ENCODE assay signal across 1 cellular context in the genomic region with DNA sequence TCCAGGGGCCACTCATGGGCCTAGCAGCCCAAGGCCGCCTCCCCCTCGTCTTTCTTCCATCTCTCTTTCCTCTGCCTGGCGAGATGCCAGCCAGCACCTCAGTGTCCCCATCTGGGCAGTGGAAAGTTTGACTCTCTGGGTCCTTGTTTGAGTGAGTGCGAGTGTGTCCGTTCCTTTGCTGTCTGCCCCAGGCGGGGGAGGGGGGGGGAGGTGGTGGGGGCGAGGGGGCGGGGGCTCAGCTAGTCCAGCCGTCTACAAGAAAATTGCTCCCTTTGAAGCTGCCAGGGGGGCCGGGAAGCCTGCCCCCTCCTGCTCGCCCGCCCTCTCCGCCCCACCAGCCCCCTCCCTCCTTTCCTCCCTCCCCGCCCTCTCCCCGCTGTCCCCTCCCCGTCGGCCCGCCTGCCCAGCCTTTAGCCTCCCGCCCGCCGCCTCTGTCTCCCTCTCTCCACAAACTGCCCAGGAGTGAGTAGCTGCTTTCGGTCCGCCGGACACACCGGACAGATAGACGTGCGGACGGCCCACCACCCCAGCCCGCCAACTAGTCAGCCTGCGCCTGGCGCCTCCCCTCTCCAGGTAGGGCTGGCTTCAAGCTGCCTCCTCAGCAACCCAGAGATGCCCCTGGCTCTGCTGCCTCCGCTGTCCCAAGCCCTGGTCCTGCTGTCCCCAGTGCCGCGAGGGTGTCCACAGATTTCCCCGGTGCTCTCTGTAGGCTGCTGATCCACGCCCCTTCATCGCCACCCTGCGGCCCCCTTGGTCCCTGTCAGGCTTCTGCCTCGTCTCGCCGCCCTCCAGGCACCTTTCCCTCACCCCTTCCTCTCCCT.
TF ChIP-seq lines count a peak whose summit lies in the region.

Gene BGN (plus strand): TSS at position 440 of the 821 bp plus-strand sequence. CDS start 9,652 bp downstream, outside the sequence.

TF ChIP-seq in IMR-90, 13 proteins besides CTCF, POLR2A, EP300 and RAD21 (continued from another document):
- TF ChIP-seq ELK1 (IDR thresholded peaks at IDR 0.05; ENCODE audit: borderline replicate concordance, low read depth, low read length), result no peak
- TF ChIP-seq CEBPB (IDR thresholded peaks at IDR 0.05; ENCODE audit: low read depth, low read length), result no peak
- TF ChIP-seq NFE2L2 (IDR thresholded peaks at IDR 0.05; ENCODE audit: low read depth, low read length), result no peak
- TF ChIP-seq CHD1 (IDR thresholded peaks at IDR 0.05; ENCODE audit: low read depth, low read length), result no peak
- peak; percentile 54 for TF ChIP-seq SMC3 (IDR thresholded peaks at IDR 0.05; ENCODE audit: low read depth, low read length)
